Comparison of ENCODE assay signal across 16 cellular contexts in the genomic region with DNA sequence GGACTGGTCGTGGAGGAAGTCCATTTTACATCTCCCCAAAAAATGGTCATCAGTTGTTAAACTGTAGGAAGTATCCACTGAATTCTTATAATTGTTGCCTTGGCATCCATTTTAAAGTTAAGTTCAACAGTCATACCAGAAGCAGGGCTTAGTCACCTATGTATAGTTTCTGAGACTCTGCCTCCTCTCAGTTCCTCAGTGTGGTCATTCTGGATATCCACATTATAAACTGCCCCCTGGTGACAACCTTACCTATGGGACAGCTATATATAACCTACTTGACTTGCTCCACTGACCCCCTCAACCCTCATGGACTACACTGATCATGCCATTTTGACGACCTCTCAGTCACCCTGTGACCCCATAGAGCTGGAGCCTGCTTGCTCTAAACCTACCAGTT.
DNase-seq lines count a peak whose midpoint lies in the region; ATAC-seq, FAIRE-seq and TF ChIP-seq lines count a peak whose summit lies in the region.
"Had no signal": no experiment of that assay in that cellular context is flagged by ENCODE, and none has a peak within 500 bp of the region (broad histone marks: within the 10 kb centered on the region; RNA-seq: fewer than 3 reads in every experiment).

No MANE protein-coding gene starts in this region.

- no peak overlapping the region for H4K8ac ChIP-seq in mesendoderm (ENCODE audit: low read depth, low read length)

- no peak overlapping the region for H3K56ac ChIP-seq in mesendoderm (ENCODE audit: low read length)

- H3K9me3 Mint-ChIP-seq in activated T-helper 1 cell treated with anti-CD3 and anti-CD28 coated beads, Interleukin-12 subunit alpha, Interleukin-12 subunit beta, Interleukin-2, Interleukin-4 antibody, amounts not matched to agents 30 ng/mL and 10 ng/mL and 1 ng/mL, durations not matched to agents 14 hours and 24 hours and 36 hours: peaks cover 4% of the 10 kb centered on the region

- no peak overlapping the region for H3K23ac ChIP-seq in mesendoderm (ENCODE audit: low read length)

- no CpG with 5 or more reads among the region's 2 CpGs for WGBS in mesendoderm (ENCODE audit: extremely low coverage, insufficient coverage, low lambda C conversion rate)

- H3K27me3 ChIP-seq in mesendoderm (ENCODE audit: insufficient read depth, low read length, poor library complexity): no peaks in the 10 kb centered on the region

- intact Hi-C loops in kidney (cut with DNase I): no loop called here
- intact Hi-C loops in activated T-helper 1 cell treated with anti-CD3 and anti-CD28 coated beads, Interleukin-12 subunit alpha, Interleukin-12 subunit beta, Interleukin-2, Interleukin-4 antibody, amounts not matched to agents 30 ng/mL and 10 ng/mL and 1 ng/mL, durations not matched to agents 14 hours and 24 hours and 36 hours (cut with micrococcal nuclease): no loop called here

- H3K79me2 ChIP-seq in mesendoderm (ENCODE audit: control insufficient read depth, insufficient read depth, low read length): no peaks in the 10 kb centered on the region

- H2BK15ac ChIP-seq in mesendoderm (replicated peaks; ENCODE audit: low read depth): no peak overlapping the region

- no peak overlapping the region for H3K4ac ChIP-seq in mesendoderm (ENCODE audit: low read depth, low read length)

- H3K4me1 ChIP-seq in mesendoderm (ENCODE audit: control insufficient read depth, low read depth, low read length): no peaks in the 10 kb centered on the region
- no peaks in the 10 kb centered on the region for H3K4me1 ChIP-seq in kidney (ENCODE audit: control insufficient read depth in 1 of 2, insufficient read depth in 1 of 2, low read depth in 1 of 2, low read length in 2 of 2)

- peak; percentile 3 for DNase-seq in mesendoderm
- no peak for DNase-seq in NK-92 (lab: John Stamatoyannopoulos, UW; ENCODE audit: unreplicated experiment)
- DNase-seq in kidney: no peak
- no peak for DNase-seq in nucleus accumbens (lab: John Stamatoyannopoulos, UW)
- no peak for DNase-seq in activated T-helper 1 cell treated with anti-CD3 and anti-CD28 coated beads, Interleukin-12 subunit alpha, Interleukin-12 subunit beta, Interleukin-2, Interleukin-4 antibody, amounts not matched to agents 30 ng/mL and 10 ng/mL and 1 ng/mL, durations not matched to agents 14 hours and 24 hours and 36 hours (ENCODE audit: low spot score)
- DNase-seq: activated T-cell treated with anti-CD3 and anti-CD28 coated beads, Interleukin-2, amount 50 U/mL, for 4 hours; Calu3; IMR-90; mesenchymal stem cell; NCI-H187 treated with DMSO at 0.1 percent for 48 hours had no signal

- FAIRE-seq in kidney (lab: Jason Lieb, UNC): no peak

- H3K36me3 Mint-ChIP-seq in activated T-helper 1 cell treated with anti-CD3 and anti-CD28 coated beads, Interleukin-12 subunit alpha, Interleukin-12 subunit beta, Interleukin-2, Interleukin-4 antibody, amounts not matched to agents 30 ng/mL and 10 ng/mL and 1 ng/mL, durations not matched to agents 14 hours and 24 hours and 36 hours (ENCODE audit: low read depth): no peaks in the 10 kb centered on the region

- no peak overlapping the region for H3K18ac ChIP-seq in mesendoderm (ENCODE audit: low read length)

- H3K4me2 ChIP-seq in mesendoderm (ENCODE audit: low read length): no peak overlapping the region

- H3K79me1 ChIP-seq in mesendoderm (ENCODE audit: low read length): no peaks in the 10 kb centered on the region

- no peaks in the 10 kb centered on the region for H3K4me1 Mint-ChIP-seq in activated T-helper 1 cell treated with anti-CD3 and anti-CD28 coated beads, Interleukin-12 subunit alpha, Interleukin-12 subunit beta, Interleukin-2, Interleukin-4 antibody, amounts not matched to agents 30 ng/mL and 10 ng/mL and 1 ng/mL, durations not matched to agents 14 hours and 24 hours and 36 hours (ENCODE audit: low read depth)

- ATAC-seq in GM18873 (IDR thresholded peaks at IDR 0.05; ENCODE audit: low FRiP score, unreplicated experiment) (peak; percentile 81), GM21576 (IDR thresholded peaks at IDR 0.05; ENCODE audit: unreplicated experiment) (peak; percentile 100), HG03095 (IDR thresholded peaks at IDR 0.05; ENCODE audit: unreplicated experiment) (peak; percentile 100)
- ATAC-seq: activated T-cell treated with anti-CD3 and anti-CD28 coated beads, Interleukin-2, amount 50 U/mL, for 4 hours; Panc1 had no signal

- H2BK120ac ChIP-seq in mesendoderm (ENCODE audit: low read depth, low read length): no peak overlapping the region

- H3K27me3 Mint-ChIP-seq in activated T-helper 1 cell treated with anti-CD3 and anti-CD28 coated beads, Interleukin-12 subunit alpha, Interleukin-12 subunit beta, Interleukin-2, Interleukin-4 antibody, amounts not matched to agents 30 ng/mL and 10 ng/mL and 1 ng/mL, durations not matched to agents 14 hours and 24 hours and 36 hours (ENCODE audit: insufficient read depth): no peaks in the 10 kb centered on the region
- H3K27me3 Mint-ChIP-seq: progenitor cell of endocrine pancreas had no signal

- H3K9me3 ChIP-seq in kidney (ENCODE audit: control insufficient read depth in 1 of 2, low read length in 2 of 2): no peaks in the 10 kb centered on the region
- H3K9me3 ChIP-seq: thoracic aorta had no signal

- no peak overlapping the region for H3K4me3 ChIP-seq in mesendoderm (ENCODE audit: low read length)
- H3K4me3 ChIP-seq in kidney (ENCODE audit: low read length in 2 of 2): no peak overlapping the region
- H3K4me3 ChIP-seq: thoracic aorta had no signal

- H3K9ac ChIP-seq in mesendoderm (ENCODE audit: low read length) (no peak overlapping the region), kidney (ENCODE audit: low read length in 2 of 2) (no peak overlapping the region)

- no peak overlapping the region for H4K5ac ChIP-seq in mesendoderm (ENCODE audit: low read length)

- H3K27ac ChIP-seq in mesendoderm (ENCODE audit: low read depth, low read length) (no peak overlapping the region), kidney (ENCODE audit: low read depth in 2 of 2, low read length in 2 of 2) (no peak overlapping the region)
- H3K27ac ChIP-seq: thoracic aorta had no signal

- H3K4me3 Mint-ChIP-seq in activated T-helper 1 cell treated with anti-CD3 and anti-CD28 coated beads, Interleukin-12 subunit alpha, Interleukin-12 subunit beta, Interleukin-2, Interleukin-4 antibody, amounts not matched to agents 30 ng/mL and 10 ng/mL and 1 ng/mL, durations not matched to agents 14 hours and 24 hours and 36 hours: no peak overlapping the region
- H3K4me3 Mint-ChIP-seq: activated T-cell treated with anti-CD3 and anti-CD28 coated beads, Interleukin-2, amount 50 U/mL, for 4 hours had no signal

- H3K27ac Mint-ChIP-seq in activated T-helper 1 cell treated with anti-CD3 and anti-CD28 coated beads, Interleukin-12 subunit alpha, Interleukin-12 subunit beta, Interleukin-2, Interleukin-4 antibody, amounts not matched to agents 30 ng/mL and 10 ng/mL and 1 ng/mL, durations not matched to agents 14 hours and 24 hours and 36 hours: no peak overlapping the region
- H3K27ac Mint-ChIP-seq: progenitor cell of endocrine pancreas had no signal

- no peak overlapping the region for H2BK5ac ChIP-seq in mesendoderm (ENCODE audit: low read length)

- H3K36me3 ChIP-seq in mesendoderm (ENCODE audit: control insufficient read depth, insufficient read depth, low read length) (no peaks in the 10 kb centered on the region), kidney (ENCODE audit: control insufficient read depth in 1 of 2, insufficient read depth in 2 of 2, low read length in 2 of 2) (no peaks in the 10 kb centered on the region)
- H3K36me3 ChIP-seq: thoracic aorta had no signal

- H2AK5ac ChIP-seq in mesendoderm (ENCODE audit: low read length): no peak overlapping the region

- TF ChIP-seq CTCF in kidney (IDR thresholded peaks at IDR 0.05; ENCODE audit: borderline replicate concordance, extremely low read depth, insufficient read depth): no peak
